1 cellular context compared by ENCODE assay signal in the genomic region with DNA sequence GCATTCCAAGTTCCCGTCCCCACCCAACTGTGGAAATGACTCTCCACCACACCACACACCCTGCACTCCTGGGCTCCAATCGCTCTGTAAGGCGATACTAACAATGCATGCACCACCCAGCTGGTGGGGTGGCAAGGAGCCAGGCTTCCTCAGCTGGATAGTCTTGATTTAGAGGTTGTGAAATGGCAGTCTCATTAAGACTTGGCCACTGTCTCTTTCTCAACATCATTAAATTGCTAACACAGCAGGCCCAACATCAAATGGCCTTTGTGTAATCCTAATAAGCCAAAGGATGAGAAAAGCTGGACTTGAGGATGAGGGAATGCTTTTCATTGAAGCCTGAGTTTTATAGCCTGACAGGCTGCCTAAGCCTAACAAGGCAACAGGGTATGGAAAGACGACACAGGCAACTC.
TF ChIP-seq lines count a peak whose summit lies in the region.

No MANE protein-coding gene starts in this region.

TF ChIP-seq in GM23338, 12 proteins besides CTCF, POLR2A, EP300 and RAD21 (continued from another document):
- TF ChIP-seq, protein P1, sequence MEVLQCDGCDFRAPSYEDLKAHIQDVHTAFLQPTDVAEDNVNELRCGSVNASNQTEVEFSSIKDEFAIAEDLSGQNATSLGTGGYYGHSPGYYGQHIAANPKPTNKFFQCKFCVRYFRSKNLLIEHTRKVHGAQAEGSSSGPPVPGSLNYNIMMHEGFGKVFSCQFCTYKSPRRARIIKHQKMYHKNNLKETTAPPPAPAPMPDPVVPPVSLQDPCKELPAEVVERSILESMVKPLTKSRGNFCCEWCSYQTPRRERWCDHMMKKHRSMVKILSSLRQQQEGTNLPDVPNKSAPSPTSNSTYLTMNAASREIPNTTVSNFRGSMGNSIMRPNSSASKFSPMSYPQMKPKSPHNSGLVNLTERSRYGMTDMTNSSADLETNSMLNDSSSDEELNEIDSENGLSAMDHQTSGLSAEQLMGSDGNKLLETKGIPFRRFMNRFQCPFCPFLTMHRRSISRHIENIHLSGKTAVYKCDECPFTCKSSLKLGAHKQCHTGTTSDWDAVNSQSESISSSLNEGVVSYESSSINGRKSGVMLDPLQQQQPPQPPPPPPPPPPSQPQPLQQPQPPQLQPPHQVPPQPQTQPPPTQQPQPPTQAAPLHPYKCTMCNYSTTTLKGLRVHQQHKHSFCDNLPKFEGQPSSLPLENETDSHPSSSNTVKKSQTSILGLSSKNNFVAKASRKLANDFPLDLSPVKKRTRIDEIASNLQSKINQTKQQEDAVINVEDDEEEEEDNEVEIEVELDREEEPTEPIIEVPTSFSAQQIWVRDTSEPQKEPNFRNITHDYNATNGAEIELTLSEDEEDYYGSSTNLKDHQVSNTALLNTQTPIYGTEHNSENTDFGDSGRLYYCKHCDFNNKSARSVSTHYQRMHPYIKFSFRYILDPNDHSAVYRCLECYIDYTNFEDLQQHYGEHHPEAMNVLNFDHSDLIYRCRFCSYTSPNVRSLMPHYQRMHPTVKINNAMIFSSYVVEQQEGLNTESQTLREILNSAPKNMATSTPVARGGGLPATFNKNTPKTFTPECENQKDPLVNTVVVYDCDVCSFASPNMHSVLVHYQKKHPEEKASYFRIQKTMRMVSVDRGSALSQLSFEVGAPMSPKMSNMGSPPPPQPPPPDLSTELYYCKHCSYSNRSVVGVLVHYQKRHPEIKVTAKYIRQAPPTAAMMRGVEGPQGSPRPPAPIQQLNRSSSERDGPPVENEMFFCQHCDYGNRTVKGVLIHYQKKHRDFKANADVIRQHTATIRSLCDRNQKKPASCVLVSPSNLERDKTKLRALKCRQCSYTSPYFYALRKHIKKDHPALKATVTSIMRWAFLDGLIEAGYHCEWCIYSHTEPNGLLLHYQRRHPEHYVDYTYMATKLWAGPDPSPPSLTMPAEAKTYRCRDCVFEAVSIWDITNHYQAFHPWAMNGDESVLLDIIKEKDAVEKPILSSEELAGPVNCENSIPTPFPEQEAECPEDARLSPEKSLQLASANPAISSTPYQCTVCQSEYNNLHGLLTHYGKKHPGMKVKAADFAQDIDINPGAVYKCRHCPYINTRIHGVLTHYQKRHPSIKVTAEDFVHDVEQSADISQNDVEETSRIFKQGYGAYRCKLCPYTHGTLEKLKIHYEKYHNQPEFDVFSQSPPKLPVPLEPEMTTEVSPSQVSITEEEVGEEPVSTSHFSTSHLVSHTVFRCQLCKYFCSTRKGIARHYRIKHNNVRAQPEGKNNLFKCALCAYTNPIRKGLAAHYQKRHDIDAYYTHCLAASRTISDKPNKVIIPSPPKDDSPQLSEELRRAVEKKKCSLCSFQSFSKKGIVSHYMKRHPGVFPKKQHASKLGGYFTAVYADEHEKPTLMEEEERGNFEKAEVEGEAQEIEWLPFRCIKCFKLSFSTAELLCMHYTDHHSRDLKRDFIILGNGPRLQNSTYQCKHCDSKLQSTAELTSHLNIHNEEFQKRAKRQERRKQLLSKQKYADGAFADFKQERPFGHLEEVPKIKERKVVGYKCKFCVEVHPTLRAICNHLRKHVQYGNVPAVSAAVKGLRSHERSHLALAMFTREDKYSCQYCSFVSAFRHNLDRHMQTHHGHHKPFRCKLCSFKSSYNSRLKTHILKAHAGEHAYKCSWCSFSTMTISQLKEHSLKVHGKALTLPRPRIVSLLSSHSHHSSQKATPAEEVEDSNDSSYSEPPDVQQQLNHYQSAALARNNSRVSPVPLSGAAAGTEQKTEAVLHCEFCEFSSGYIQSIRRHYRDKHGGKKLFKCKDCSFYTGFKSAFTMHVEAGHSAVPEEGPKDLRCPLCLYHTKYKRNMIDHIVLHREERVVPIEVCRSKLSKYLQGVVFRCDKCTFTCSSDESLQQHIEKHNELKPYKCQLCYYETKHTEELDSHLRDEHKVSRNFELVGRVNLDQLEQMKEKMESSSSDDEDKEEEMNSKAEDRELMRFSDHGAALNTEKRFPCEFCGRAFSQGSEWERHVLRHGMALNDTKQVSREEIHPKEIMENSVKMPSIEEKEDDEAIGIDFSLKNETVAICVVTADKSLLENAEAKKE (CRISPR knock-in tag; IDR thresholded peaks at IDR 0.05): no peak
- TF ChIP-seq EZH2 (IDR thresholded peaks at IDR 0.05; ENCODE audit: low read depth, unreplicated experiment) (no peak), ZNF331 (CRISPR knock-in tag; IDR thresholded peaks at IDR 0.05; ENCODE audit: low read depth) (no peak), STAT1 (IDR thresholded peaks at IDR 0.05; ENCODE audit: unreplicated experiment) (no peak)
- TF ChIP-seq, protein P2, sequence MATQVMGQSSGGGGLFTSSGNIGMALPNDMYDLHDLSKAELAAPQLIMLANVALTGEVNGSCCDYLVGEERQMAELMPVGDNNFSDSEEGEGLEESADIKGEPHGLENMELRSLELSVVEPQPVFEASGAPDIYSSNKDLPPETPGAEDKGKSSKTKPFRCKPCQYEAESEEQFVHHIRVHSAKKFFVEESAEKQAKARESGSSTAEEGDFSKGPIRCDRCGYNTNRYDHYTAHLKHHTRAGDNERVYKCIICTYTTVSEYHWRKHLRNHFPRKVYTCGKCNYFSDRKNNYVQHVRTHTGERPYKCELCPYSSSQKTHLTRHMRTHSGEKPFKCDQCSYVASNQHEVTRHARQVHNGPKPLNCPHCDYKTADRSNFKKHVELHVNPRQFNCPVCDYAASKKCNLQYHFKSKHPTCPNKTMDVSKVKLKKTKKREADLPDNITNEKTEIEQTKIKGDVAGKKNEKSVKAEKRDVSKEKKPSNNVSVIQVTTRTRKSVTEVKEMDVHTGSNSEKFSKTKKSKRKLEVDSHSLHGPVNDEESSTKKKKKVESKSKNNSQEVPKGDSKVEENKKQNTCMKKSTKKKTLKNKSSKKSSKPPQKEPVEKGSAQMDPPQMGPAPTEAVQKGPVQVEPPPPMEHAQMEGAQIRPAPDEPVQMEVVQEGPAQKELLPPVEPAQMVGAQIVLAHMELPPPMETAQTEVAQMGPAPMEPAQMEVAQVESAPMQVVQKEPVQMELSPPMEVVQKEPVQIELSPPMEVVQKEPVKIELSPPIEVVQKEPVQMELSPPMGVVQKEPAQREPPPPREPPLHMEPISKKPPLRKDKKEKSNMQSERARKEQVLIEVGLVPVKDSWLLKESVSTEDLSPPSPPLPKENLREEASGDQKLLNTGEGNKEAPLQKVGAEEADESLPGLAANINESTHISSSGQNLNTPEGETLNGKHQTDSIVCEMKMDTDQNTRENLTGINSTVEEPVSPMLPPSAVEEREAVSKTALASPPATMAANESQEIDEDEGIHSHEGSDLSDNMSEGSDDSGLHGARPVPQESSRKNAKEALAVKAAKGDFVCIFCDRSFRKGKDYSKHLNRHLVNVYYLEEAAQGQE (IDR thresholded peaks at IDR 0.05; ENCODE audit: unreplicated experiment): no peak
